Comparison of ENCODE assay signal across 9 cellular contexts in genomic region chr18:2847341-2848144, GRCh38.
DNase-seq lines count a peak whose midpoint lies in the region; ATAC-seq and FAIRE-seq lines count a peak whose summit lies in the region.
"Had no signal": no experiment of that assay in that cellular context is flagged by ENCODE, and none has a peak within 500 bp of the region (broad histone marks: within the 10 kb centered on the region; RNA-seq: fewer than 3 reads in every experiment).

No MANE protein-coding gene starts in this region.

- DNase-seq in HTR-8/SVneo (ENCODE audit: insufficient read length, low spot score) = peak; percentile 32
- peak; percentile 49 for DNase-seq in amniotic epithelial cell (ENCODE audit: low read depth)
- DNase-seq in iPS-NIHi11 (ENCODE audit: low spot score) = peak; percentile 79
- peak in 3 of 4 experiments; percentile 14 to 31 (median 27) for DNase-seq in stimulated activated CD4-positive, alpha-beta T cell treated with anti-CD3 and anti-CD28 coated beads, Interleukin-1b, Interleukin-23, amount 100 ng/mL, for 24 hours (ENCODE audit: low read depth in 4 of 4, low spot score in 1 of 4)
- DNase-seq in NCI-H2081 (lab: John Stamatoyannopoulos, UW) = no peak
- DNase-seq in NOMO-1 treated with dmso at 0.1 percent for 144 hours (lab: John Stamatoyannopoulos, UW; ENCODE audit: unreplicated experiment) = no peak
- DNase-seq in NCI-H526 (lab: John Stamatoyannopoulos, UW) = no peak

- FAIRE-seq in HTR-8/SVneo (lab: Jason Lieb, UNC) = no peak
- FAIRE-seq: TTC549 had no signal

- peak; percentile 57 for ATAC-seq in GM18868 (IDR thresholded peaks at IDR 0.05; ENCODE audit: unreplicated experiment)

Comparison
In these comparisons a context has a peak if more than half of its experiments do, and no peak if none do; other contexts are left out.
1. DNase-seq: peak in HTR-8/SVneo (single experiment), amniotic epithelial cell (single experiment), iPS-NIHi11 (single experiment) and stimulated activated CD4-positive, alpha-beta T cell treated with anti-CD3 and anti-CD28 coated beads, Interleukin-1b, Interleukin-23, amount 100 ng/mL, for 24 hours (3 of 4); none in NCI-H2081 (0 of 2), NOMO-1 treated with dmso at 0.1 percent for 144 hours (single experiment) and NCI-H526 (0 of 2).